Comparison of ENCODE assay signal across 9 cellular contexts in the genomic region with DNA sequence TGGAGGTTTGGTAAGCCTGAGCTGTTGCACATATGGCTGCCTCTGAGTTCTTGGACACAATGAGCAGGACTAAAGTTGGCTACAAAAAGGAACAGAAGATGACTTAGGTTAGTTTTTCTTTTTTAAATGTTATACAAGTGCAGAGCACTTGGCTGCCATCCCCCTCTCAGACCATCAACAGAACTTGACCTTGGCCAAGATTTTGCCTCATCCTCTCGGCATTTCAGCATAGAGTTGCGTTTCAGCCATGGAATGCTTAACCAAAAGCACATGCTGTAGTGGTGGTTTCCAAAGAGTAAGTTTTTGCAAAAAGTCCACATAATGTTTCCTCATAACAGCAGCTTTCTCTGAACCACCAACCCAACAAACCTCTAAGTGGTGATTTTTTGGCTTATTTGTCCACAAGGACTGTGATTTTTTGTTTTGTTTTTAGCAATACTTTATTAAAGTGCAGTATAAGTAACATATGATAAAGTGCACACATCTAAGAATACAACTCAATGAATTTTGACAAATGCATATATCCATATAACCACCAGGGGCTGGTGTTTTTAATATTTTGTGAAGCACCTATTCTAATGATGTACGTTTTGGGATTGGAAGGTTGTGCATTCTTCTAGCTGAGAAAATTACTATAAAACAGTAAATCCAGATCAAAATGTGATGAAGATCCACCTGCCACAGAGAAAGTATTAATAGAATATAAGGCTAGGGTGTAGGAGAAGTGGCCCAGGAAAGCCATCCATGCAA. TPM values are rescaled to one million over a fixed set of nuclear protein-coding genes. Genes with fewer than 3 reads are reported as not detected.
A peak's percentile ranks its signal among the peaks of the same experiment; 100 is the strongest.
DNase-seq lines count a peak whose midpoint lies in the region; ATAC-seq and TF ChIP-seq lines count a peak whose summit lies in the region.
"Had no signal": no experiment of that assay in that cellular context is flagged by ENCODE, and none has a peak within 500 bp of the region (broad histone marks: within the 10 kb centered on the region; RNA-seq: fewer than 3 reads in every experiment).

No MANE protein-coding gene starts in this region.

- no peaks in the 10 kb centered on the region for H4K20me1 ChIP-seq in MM.1S (ENCODE audit: insufficient read depth, low read length)

- H3K27me3 ChIP-seq in RWPE2 (ENCODE audit: insufficient read depth, poor library complexity, severe bottlenecking) (no peaks in the 10 kb centered on the region), heart left ventricle (no peaks in the 10 kb centered on the region), skeletal muscle tissue (ENCODE audit: control insufficient read depth in 3 of 3, insufficient read depth in 3 of 3, low read length in 3 of 3) (no peaks in the 10 kb centered on the region), MM.1S (replicated peaks; ENCODE audit: insufficient read depth, low read length) (no peaks in the 10 kb centered on the region)

- H3K79me2 ChIP-seq in MM.1S (ENCODE audit: low read length) = no peaks in the 10 kb centered on the region

- no peak overlapping the region for H3K4me2 ChIP-seq in MM.1S (ENCODE audit: low read depth, low read length)

- H3K9me2 ChIP-seq in MM.1S (replicated peaks; ENCODE audit: insufficient read depth, low read length) = no peaks in the 10 kb centered on the region

- H3K9me3 ChIP-seq in RWPE2 (ENCODE audit: severe bottlenecking) (no peaks in the 10 kb centered on the region), heart left ventricle (no peaks in the 10 kb centered on the region), skeletal muscle tissue (ENCODE audit: control insufficient read depth in 3 of 3, low read length in 3 of 3) (no peaks in the 10 kb centered on the region), MM.1S (replicated peaks; ENCODE audit: insufficient read depth, low read length) (no peaks in the 10 kb centered on the region)

- no peaks in the 10 kb centered on the region for H3K36me3 ChIP-seq in RWPE2 (ENCODE audit: low read depth)
- H3K36me3 ChIP-seq in heart left ventricle = no peaks in the 10 kb centered on the region
- H3K36me3 ChIP-seq in skeletal muscle tissue (ENCODE audit: control insufficient read depth in 3 of 3, insufficient read depth in 3 of 3, low read length in 3 of 3) = no peaks in the 10 kb centered on the region
- H3K36me3 ChIP-seq in MM.1S (replicated peaks; ENCODE audit: insufficient read depth, low read length) = no peaks in the 10 kb centered on the region

- H3K4me3 ChIP-seq in RWPE2 (ENCODE audit: severe bottlenecking) (no peak overlapping the region), heart left ventricle (no peak overlapping the region), skeletal muscle tissue (ENCODE audit: low read length in 3 of 3) (no peak overlapping the region), MM.1S (ENCODE audit: low read length) (no peak overlapping the region)

- no peak overlapping the region for H3K27ac ChIP-seq in RWPE2 (ENCODE audit: poor library complexity, severe bottlenecking)
- peak overlapping the region in 4 of 12 donors; percentile 25 to 61 (median 40) for H3K27ac ChIP-seq in heart left ventricle
- peak overlapping the region; percentile 19 for H3K27ac ChIP-seq in skeletal muscle tissue (ENCODE audit: low read depth, low read length)
- no peak overlapping the region for H3K27ac ChIP-seq in MM.1S (ENCODE audit: low read length)

- ATAC-seq in RWPE2 (ENCODE audit: low read depth) = no peak
- peak in 3 of 4 donors; percentile 62 to 79 (median 77) for ATAC-seq in heart left ventricle
- no peak for ATAC-seq in HG03432 (IDR thresholded peaks at IDR 0.05; ENCODE audit: unreplicated experiment)
- ATAC-seq: effector memory CD8-positive, alpha-beta T cell had no signal

- TF ChIP-seq POLR2A in heart left ventricle (IDR thresholded peaks at IDR 0.05) = no peak

- DNase-seq in EH (ENCODE audit: low read depth) (peak; percentile 87), RWPE2 (ENCODE audit: low spot score) (no peak), heart left ventricle (peak in 1 of 5 donors; percentile 63), MM.1S (no peak)
- DNase-seq in activated T-cell treated with anti-CD3 and anti-CD28 coated beads, Interleukin-2, amount 50 U/mL, for 48 hours = no peak
- DNase-seq in activated CD8-positive, alpha-beta memory T cell treated with anti-CD3 and anti-CD28 coated beads, Interleukin-2, amount 50 U/mL, for 48 hours = no peak
- DNase-seq: effector memory CD8-positive, alpha-beta T cell had no signal

- intact Hi-C loops in heart left ventricle (cut with DNase I) = loop anchor here in 4 of 10 donors (5.0 to 10.0 kb wide), 3 partner anchors 114 to 383 kb away; partner anchors contain the start of gene CCDC177 (in 2 of the 4)

- WGBS in heart left ventricle, 4 donors = 51 to 78% (median 60%) methylated on average over 3 of the region's 3 CpGs

- TF ChIP-seq CTCF in RWPE2 (IDR thresholded peaks at IDR 0.05; ENCODE audit: poor library complexity, severe bottlenecking) (peak; percentile 44), heart left ventricle (IDR thresholded peaks at IDR 0.05) (peak in 7 of 12 donors; percentile 9 to 30 (median 23)), MM.1S (IDR thresholded peaks at IDR 0.05; ENCODE audit: low read length) (no peak; the same call in 1 of the 2 replicates)

- H3K4me1 ChIP-seq in RWPE2 (ENCODE audit: insufficient read depth, poor library complexity, severe bottlenecking) = no peaks in the 10 kb centered on the region
- H3K4me1 ChIP-seq in heart left ventricle = peaks cover 0 to 22% (median 4%) of the 10 kb centered on the region in 12 donors
- peaks cover 6 to 13% (median 7%) of the 10 kb centered on the region in 3 donors for H3K4me1 ChIP-seq in skeletal muscle tissue (ENCODE audit: control insufficient read depth in 3 of 3, insufficient read depth in 3 of 3, low read length in 3 of 3)
- no peaks in the 10 kb centered on the region for H3K4me1 ChIP-seq in MM.1S (ENCODE audit: low read length)

- no peaks in the 10 kb centered on the region for H3F3A ChIP-seq in MM.1S (ENCODE audit: insufficient read depth, low read length)

- H2AFZ ChIP-seq in MM.1S (ENCODE audit: low read length) = no peak overlapping the region

- H3K9ac ChIP-seq in skeletal muscle tissue (ENCODE audit: low read depth in 1 of 3, low read length in 3 of 3) (no peak overlapping the region), MM.1S (ENCODE audit: low read length) (no peak overlapping the region)

RNA-seq across cellular contexts. Expression of gene GALNT16, which starts 12.1 kb away (rescaled TPM):
- 10 to 100 TPM; 42.5 to 81.6 (median 62.4) TPM for total RNA-seq in heart left ventricle
- polyA plus RNA-seq in heart left ventricle = 10 to 100 TPM; 17.0 to 48.6 TPM
- total RNA-seq in skeletal muscle tissue = 8.4 TPM

RNA-seq across cellular contexts. Expression of gene EXD2, which starts 56.6 kb away (rescaled TPM):
- 10 to 100 TPM; 13.9 to 20.9 (median 16.1) TPM for total RNA-seq in heart left ventricle
- 10 to 100 TPM in 1 of 2 donors, 1 to 10 TPM in 1; 7.2 to 20.6 TPM for polyA plus RNA-seq in heart left ventricle
- total RNA-seq in skeletal muscle tissue = 9.9 TPM

Comparison
In these comparisons a context has a peak if more than half of its experiments do, and no peak if none do; other contexts are left out.
1. ATAC-seq: peak in heart left ventricle (3 of 4); none in RWPE2 (single experiment) and HG03432 (single experiment).